Comparison of ENCODE assay signal across 10 cellular contexts in genomic region chr9:133953976-133954709, GRCh38. TPM values are rescaled to one million over a fixed set of nuclear protein-coding genes. Genes with fewer than 3 reads are reported as not detected.
DNase-seq lines count a peak whose midpoint lies in the region; ATAC-seq, FAIRE-seq and TF ChIP-seq lines count a peak whose summit lies in the region.
"Had no signal": no experiment of that assay in that cellular context is flagged by ENCODE, and none has a peak within 500 bp of the region (broad histone marks: within the 10 kb centered on the region; RNA-seq: fewer than 3 reads in every experiment).

No MANE protein-coding gene starts in this region.

- intact Hi-C loops in kidney (cut with DNase I) = no loop called here

- no peaks in the 10 kb centered on the region for H3K36me3 ChIP-seq in kidney (ENCODE audit: control insufficient read depth in 1 of 2, insufficient read depth in 2 of 2, low read length in 2 of 2)

- H3K27ac ChIP-seq in kidney (ENCODE audit: low read depth in 2 of 2, low read length in 2 of 2) = no peak overlapping the region

- no peak overlapping the region for H3K4me3 ChIP-seq in kidney (ENCODE audit: low read length in 2 of 2)

- H3K4me3 Mint-ChIP-seq in stimulated activated naive CD8-positive, alpha-beta T cell treated with anti-CD3 and anti-CD28 coated beads, Interleukin-15, Interleukin-2, amounts not matched to agents 100 ng/mL and 50 ng/mL, for 24 hours = peak overlapping the region; percentile 28
- H3K4me3 Mint-ChIP-seq in stimulated activated naive CD8-positive, alpha-beta T cell treated with anti-CD3 and anti-CD28 coated beads, Interleukin-15, amount 100 ng/mL, for 72 hours = peak overlapping the region in 1 of 2 donors; percentile 49

- no peaks in the 10 kb centered on the region for H3K9me3 Mint-ChIP-seq in stimulated activated naive CD8-positive, alpha-beta T cell treated with anti-CD3 and anti-CD28 coated beads, Interleukin-15, Interleukin-2, amounts not matched to agents 100 ng/mL and 50 ng/mL, for 24 hours
- H3K9me3 Mint-ChIP-seq in stimulated activated naive CD8-positive, alpha-beta T cell treated with anti-CD3 and anti-CD28 coated beads, Interleukin-15, amount 100 ng/mL, for 72 hours = no peaks in the 10 kb centered on the region

- no peak for FAIRE-seq in kidney (lab: Jason Lieb, UNC)

- no peak overlapping the region for H3K27ac Mint-ChIP-seq in stimulated activated naive CD8-positive, alpha-beta T cell treated with anti-CD3 and anti-CD28 coated beads, Interleukin-15, Interleukin-2, amounts not matched to agents 100 ng/mL and 50 ng/mL, for 24 hours
- H3K27ac Mint-ChIP-seq in stimulated activated naive CD8-positive, alpha-beta T cell treated with anti-CD3 and anti-CD28 coated beads, Interleukin-15, amount 100 ng/mL, for 72 hours = no peak overlapping the region

- peaks cover 18 to 51% of the 10 kb centered on the region in 2 donors for H3K4me1 ChIP-seq in kidney (ENCODE audit: control insufficient read depth in 1 of 2, insufficient read depth in 1 of 2, low read depth in 1 of 2, low read length in 2 of 2)

- H3K36me3 Mint-ChIP-seq in stimulated activated naive CD8-positive, alpha-beta T cell treated with anti-CD3 and anti-CD28 coated beads, Interleukin-15, Interleukin-2, amounts not matched to agents 100 ng/mL and 50 ng/mL, for 24 hours (ENCODE audit: low read depth) = no peaks in the 10 kb centered on the region

- no peaks in the 10 kb centered on the region for H3K27me3 Mint-ChIP-seq in stimulated activated naive CD8-positive, alpha-beta T cell treated with anti-CD3 and anti-CD28 coated beads, Interleukin-15, Interleukin-2, amounts not matched to agents 100 ng/mL and 50 ng/mL, for 24 hours
- no peaks in the 10 kb centered on the region for H3K27me3 Mint-ChIP-seq in stimulated activated naive CD8-positive, alpha-beta T cell treated with anti-CD3 and anti-CD28 coated beads, Interleukin-15, amount 100 ng/mL, for 72 hours

- H3K9ac ChIP-seq in kidney (ENCODE audit: low read length in 2 of 2) = peak overlapping the region in 1 of 2 donors; percentile 12

- H3K9me3 ChIP-seq in kidney (ENCODE audit: control insufficient read depth in 1 of 2, low read length in 2 of 2) = no peaks in the 10 kb centered on the region

- no peak for DNase-seq in stimulated activated naive CD8-positive, alpha-beta T cell treated with anti-CD3 and anti-CD28 coated beads, Interleukin-15, amount 100 ng/mL, for 72 hours
- DNase-seq in kidney = peak; percentile 76
- DNase-seq in NCI-H524 (lab: John Stamatoyannopoulos, UW) = no peak
- DNase-seq in iPS-NIHi11 (ENCODE audit: low spot score) = no peak
- DNase-seq: NCI-H748 treated with DMSO at 0.1 percent for 48 hours, SW 1271 had no signal

- ATAC-seq in stimulated activated naive CD8-positive, alpha-beta T cell treated with anti-CD3 and anti-CD28 coated beads, Interleukin-15, amount 100 ng/mL, for 72 hours = no peak
- peak; percentile 25 for ATAC-seq in HG03108 (IDR thresholded peaks at IDR 0.05; ENCODE audit: unreplicated experiment)
- ATAC-seq in GM21825 (IDR thresholded peaks at IDR 0.05; ENCODE audit: unreplicated experiment) = no peak
- no peak for ATAC-seq in GM18498 (IDR thresholded peaks at IDR 0.05; ENCODE audit: unreplicated experiment)

- H3K4me1 Mint-ChIP-seq in stimulated activated naive CD8-positive, alpha-beta T cell treated with anti-CD3 and anti-CD28 coated beads, Interleukin-15, Interleukin-2, amounts not matched to agents 100 ng/mL and 50 ng/mL, for 24 hours (ENCODE audit: low read depth) = peaks cover 27% of the 10 kb centered on the region
- H3K4me1 Mint-ChIP-seq in stimulated activated naive CD8-positive, alpha-beta T cell treated with anti-CD3 and anti-CD28 coated beads, Interleukin-15, amount 100 ng/mL, for 72 hours = peaks cover 37% of the 10 kb centered on the region

- TF ChIP-seq CTCF in kidney (IDR thresholded peaks at IDR 0.05; ENCODE audit: borderline replicate concordance, extremely low read depth, insufficient read depth) = no peak

RNA-seq across cellular contexts. Expression of gene VAV2, which starts 38.0 kb away (rescaled TPM):
- total RNA-seq in kidney = 47.1 TPM
- 22.3 TPM for polyA plus RNA-seq in kidney (ENCODE audit: insufficient read depth, low read depth, low replicate concordance)
